Comparison of ENCODE assay signal across 8 cellular contexts in genomic region chr1:155561812-155562580, GRCh38. TPM values are rescaled to one million over a fixed set of nuclear protein-coding genes. Genes with fewer than 3 reads are reported as not detected.
A peak's percentile ranks its signal among the peaks of the same experiment; 100 is the strongest.
DNase-seq lines count a peak whose midpoint lies in the region; ATAC-seq and TF ChIP-seq lines count a peak whose summit lies in the region.
"Not testable (repeated sequence)": the region's sequence is repeated elsewhere in the genome, so short reads cannot be mapped to it uniquely, and the experiment has no call there.

No MANE protein-coding gene starts in this region.

- peaks cover 16% of the 10 kb centered on the region for H3K36me3 ChIP-seq in BE2C
- not testable (repeated sequence) for H3K36me3 ChIP-seq in SJCRH30

- H3K4me3 Mint-ChIP-seq in activated T-helper 2 cell treated with anti-CD3 and anti-CD28 coated beads, Interferon-gamma antibody, Interleukin-2, Interleukin-4, amounts not matched to agents 10 μg/mL and 5 μg/mL and 100 μg/mL, durations not matched to agents 14 hours and 24 hours and 36 hours (ENCODE audit: low read depth): peak overlapping the region; percentile 99

- peak overlapping the region; percentile 99 for H3K27ac ChIP-seq in SJCRH30

- intact Hi-C loops in activated T-helper 2 cell treated with anti-CD3 and anti-CD28 coated beads, Interferon-gamma antibody, Interleukin-2, Interleukin-4, amounts not matched to agents 10 μg/mL and 5 μg/mL and 100 μg/mL, durations not matched to agents 14 hours and 24 hours and 36 hours (cut with micrococcal nuclease): loop anchor here (2.0 kb wide), 1 partner anchor 127 kb away; the partner anchor contains the start of genes DAP3 and YY1AP1

- not testable (repeated sequence) for H3K27me3 ChIP-seq in BE2C, SJCRH30

- H3K4me1 Mint-ChIP-seq in activated T-helper 2 cell treated with anti-CD3 and anti-CD28 coated beads, Interferon-gamma antibody, Interleukin-2, Interleukin-4, amounts not matched to agents 10 μg/mL and 5 μg/mL and 100 μg/mL, durations not matched to agents 14 hours and 24 hours and 36 hours (ENCODE audit: low read depth): peaks cover 22% of the 10 kb centered on the region

- H3K9me3 ChIP-seq in BE2C; SJCRH30 (replicated peaks): not testable (repeated sequence)

- ATAC-seq in GM19467 (IDR thresholded peaks at IDR 0.05; ENCODE audit: unreplicated experiment): peak; percentile 28
- peak; percentile 9 for ATAC-seq in HG03571 (IDR thresholded peaks at IDR 0.05; ENCODE audit: unreplicated experiment)

- H3K4me1 ChIP-seq in BE2C, SJCRH30: not testable (repeated sequence)

- not testable (repeated sequence) for TF ChIP-seq CTCF in BE2C (IDR thresholded peaks at IDR 0.05; ENCODE audit: low read depth, low read length); epithelial cell of proximal tubule (conservative IDR thresholded peaks at IDR 0.05; ENCODE audit: low read depth, low read length)

- DNase-seq in BE2C: peak; percentile 73
- DNase-seq in SJCRH30; epithelial cell of proximal tubule (ENCODE audit: low read depth): not testable (repeated sequence)
- DNase-seq in activated T-helper 2 cell treated with anti-CD3 and anti-CD28 coated beads, Interferon-gamma antibody, Interleukin-2, Interleukin-4, amounts not matched to agents 10 μg/mL and 5 μg/mL and 100 μg/mL, durations not matched to agents 14 hours and 24 hours and 36 hours (ENCODE audit: low spot score): peak; percentile 50
- DNase-seq in midbrain (lab: John Stamatoyannopoulos, UW): peak; percentile 66
- DNase-seq in stimulated activated CD4-positive, alpha-beta T cell treated with anti-CD3 and anti-CD28 coated beads, Interleukin-4, amount 100 ng/mL, for 48 hours (ENCODE audit: low read depth in 2 of 2): peak; percentile 56 to 60

- peak overlapping the region; percentile 99 for H3K27ac Mint-ChIP-seq in activated T-helper 2 cell treated with anti-CD3 and anti-CD28 coated beads, Interferon-gamma antibody, Interleukin-2, Interleukin-4, amounts not matched to agents 10 μg/mL and 5 μg/mL and 100 μg/mL, durations not matched to agents 14 hours and 24 hours and 36 hours

- peaks cover 35% of the 10 kb centered on the region for H3K36me3 Mint-ChIP-seq in activated T-helper 2 cell treated with anti-CD3 and anti-CD28 coated beads, Interferon-gamma antibody, Interleukin-2, Interleukin-4, amounts not matched to agents 10 μg/mL and 5 μg/mL and 100 μg/mL, durations not matched to agents 14 hours and 24 hours and 36 hours (ENCODE audit: low read depth)

- H3K4me3 ChIP-seq in BE2C (ENCODE audit: low read depth, low read length) (peak overlapping the region; percentile 72), SJCRH30 (peak overlapping the region; percentile 100), epithelial cell of proximal tubule (ENCODE audit: low read depth, low read length) (peak overlapping the region; percentile 76)

- not testable (repeated sequence) for H3K9me3 Mint-ChIP-seq in activated T-helper 2 cell treated with anti-CD3 and anti-CD28 coated beads, Interferon-gamma antibody, Interleukin-2, Interleukin-4, amounts not matched to agents 10 μg/mL and 5 μg/mL and 100 μg/mL, durations not matched to agents 14 hours and 24 hours and 36 hours

- H3K27me3 Mint-ChIP-seq in activated T-helper 2 cell treated with anti-CD3 and anti-CD28 coated beads, Interferon-gamma antibody, Interleukin-2, Interleukin-4, amounts not matched to agents 10 μg/mL and 5 μg/mL and 100 μg/mL, durations not matched to agents 14 hours and 24 hours and 36 hours (ENCODE audit: low read depth): not testable (repeated sequence)

RNA-seq across cellular contexts. Expression of gene ASH1L, which starts 0.6 kb away (rescaled TPM):
- polyA plus RNA-seq in BE2C (2012; ENCODE audit: insufficient read depth, insufficient read length, low read depth): 53.1 TPM
- total RNA-seq in SJCRH30 (2014; rRNA removed; shearing (Covaris generic)): 31.8 and 35.1 TPM in 2 replicates
- 39.5 and 40.3 TPM in 2 replicates for total RNA-seq in activated T-helper 2 cell treated with anti-CD3 and anti-CD28 coated beads, Interferon-gamma antibody, Interleukin-2, Interleukin-4, amounts not matched to agents 10 μg/mL and 5 μg/mL and 100 μg/mL, durations not matched to agents 14 hours and 24 hours and 36 hours
- total RNA-seq in epithelial cell of proximal tubule: 8.8 and 13.4 TPM in 2 replicates

RNA-seq across cellular contexts. Expression of gene MSTO1, which starts 48.0 kb away (rescaled TPM):
- 113 TPM for polyA plus RNA-seq in BE2C (2012; ENCODE audit: insufficient read depth, insufficient read length, low read depth)
- 21.2 and 23.1 TPM in 2 replicates for total RNA-seq in SJCRH30 (2014; rRNA removed; shearing (Covaris generic))
- 87.5 and 87.6 TPM in 2 replicates for total RNA-seq in activated T-helper 2 cell treated with anti-CD3 and anti-CD28 coated beads, Interferon-gamma antibody, Interleukin-2, Interleukin-4, amounts not matched to agents 10 μg/mL and 5 μg/mL and 100 μg/mL, durations not matched to agents 14 hours and 24 hours and 36 hours
- 12.7 and 24.4 TPM in 2 replicates for total RNA-seq in epithelial cell of proximal tubule
